1 cellular context compared by ENCODE assay signal in the genomic region with DNA sequence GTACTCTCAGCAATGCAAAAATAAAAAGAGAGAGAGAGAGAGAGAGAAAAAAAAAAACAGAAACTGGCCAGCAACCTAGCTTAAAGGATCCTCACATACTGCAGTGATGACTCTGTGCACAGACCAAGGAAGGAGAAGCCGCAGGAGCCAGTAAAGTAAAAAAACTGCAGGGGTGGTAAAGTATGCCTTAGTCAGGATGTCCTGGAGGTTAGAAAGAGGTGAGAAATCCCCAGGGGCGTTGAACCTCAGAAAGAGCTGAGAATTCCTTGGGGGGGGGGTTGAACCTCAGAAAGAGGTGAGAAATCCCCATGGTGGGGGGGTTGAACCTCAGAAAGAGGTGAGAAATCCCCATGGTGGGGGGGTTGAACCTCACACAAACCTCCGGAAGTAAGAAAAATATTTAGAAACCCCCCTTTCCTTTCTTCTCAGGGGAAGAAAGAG.
TF ChIP-seq lines count a peak whose summit lies in the region.

No MANE protein-coding gene starts in this region.

TF ChIP-seq in H1, 55 proteins besides CTCF, POLR2A, EP300 and RAD21 (continued from another document):
- TF ChIP-seq ATF2 (IDR thresholded peaks at IDR 0.05; ENCODE audit: low read length) (no peak), POU5F1 (IDR thresholded peaks at IDR 0.05; ENCODE audit: low read depth, low read length) (no peak), EGR1 (IDR thresholded peaks at IDR 0.05; ENCODE audit: borderline replicate concordance, low read depth, low read length) (no peak), TAF1 (IDR thresholded peaks at IDR 0.05; ENCODE audit: low read depth, low read length) (no peak), CBX5 (IDR thresholded peaks at IDR 0.05; ENCODE audit: low read depth, low read length) (no peak), SIN3A (conservative IDR thresholded peaks at IDR 0.05 in 1 of 2, IDR thresholded peaks at IDR 0.05 in 1 of 2; ENCODE audit: low read depth in 1 of 2, low read length in 2 of 2) (no peak), CBX8 (IDR thresholded peaks at IDR 0.05; ENCODE audit: borderline replicate concordance, low read depth, low read length) (no peak), NANOG (IDR thresholded peaks at IDR 0.05; ENCODE audit: insufficient read depth, low read depth, low read length, poor library complexity, severe bottlenecking) (no peak)
